2 cellular contexts compared by ENCODE assay signal in the genomic region with DNA sequence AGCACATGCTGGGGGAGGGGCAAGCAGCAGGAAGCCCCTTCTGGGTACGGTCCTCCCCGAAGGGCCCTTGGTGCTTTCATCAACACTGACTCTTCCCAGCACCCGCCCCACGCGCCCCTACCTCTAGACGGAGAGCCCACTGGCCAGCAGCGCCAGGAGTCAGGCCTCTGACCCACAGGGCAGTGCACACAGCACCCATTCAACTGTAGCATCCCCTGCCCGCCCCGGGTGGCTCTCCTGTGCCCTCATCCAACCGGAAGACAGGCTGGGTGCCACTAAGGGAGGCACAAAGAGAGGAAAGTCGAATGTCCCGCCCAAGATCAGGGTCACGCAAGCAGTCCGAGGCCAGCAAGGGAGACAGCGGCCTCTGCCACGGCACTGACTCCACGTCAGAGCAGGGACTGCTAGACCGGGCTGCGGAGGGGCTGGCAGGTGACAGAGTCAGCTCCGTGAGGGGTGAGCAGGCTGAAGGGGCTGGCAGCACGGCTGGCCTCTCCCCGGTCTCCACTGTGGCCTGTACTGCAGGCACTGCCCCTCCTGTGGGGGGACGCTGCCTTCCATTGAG.
TF ChIP-seq lines count a peak whose summit lies in the region.

No MANE protein-coding gene starts in this region.

TF ChIP-seq in A549, 52 proteins besides CTCF, POLR2A, EP300 and RAD21:
- TF ChIP-seq ZSCAN20 (CRISPR knock-in tag; IDR thresholded peaks at IDR 0.05), result no peak

TF ChIP-seq in H1, 55 proteins besides CTCF, POLR2A, EP300 and RAD21:
- TF ChIP-seq CHD1 (IDR thresholded peaks at IDR 0.05; ENCODE audit: low read depth, low read length) (no peak), GTF2F1 (IDR thresholded peaks at IDR 0.05; ENCODE audit: borderline replicate concordance, low read depth, low read length) (no peak), ASH2L (IDR thresholded peaks at IDR 0.05; ENCODE audit: low read length) (no peak), KDM5A (IDR thresholded peaks at IDR 0.05; ENCODE audit: low read length) (no peak), RNF2 (IDR thresholded peaks at IDR 0.05; ENCODE audit: borderline replicate concordance, low read depth, low read length, missing control alignments, poor library complexity, severe bottlenecking) (no peak), PHF8 (conservative IDR thresholded peaks at IDR 0.05; ENCODE audit: low read depth, low read length) (no peak), HDAC2 (IDR thresholded peaks at IDR 0.05; ENCODE audit: borderline replicate concordance in 1 of 2, low read depth in 2 of 2, low read length in 2 of 2) (no peak), HDAC6 (IDR thresholded peaks at IDR 0.05; ENCODE audit: low read depth, low read length) (no peak), TCF12 (IDR thresholded peaks at IDR 0.05; ENCODE audit: low read depth, low read length) (no peak)
